16 cellular contexts compared by ENCODE assay signal in the genomic region with DNA sequence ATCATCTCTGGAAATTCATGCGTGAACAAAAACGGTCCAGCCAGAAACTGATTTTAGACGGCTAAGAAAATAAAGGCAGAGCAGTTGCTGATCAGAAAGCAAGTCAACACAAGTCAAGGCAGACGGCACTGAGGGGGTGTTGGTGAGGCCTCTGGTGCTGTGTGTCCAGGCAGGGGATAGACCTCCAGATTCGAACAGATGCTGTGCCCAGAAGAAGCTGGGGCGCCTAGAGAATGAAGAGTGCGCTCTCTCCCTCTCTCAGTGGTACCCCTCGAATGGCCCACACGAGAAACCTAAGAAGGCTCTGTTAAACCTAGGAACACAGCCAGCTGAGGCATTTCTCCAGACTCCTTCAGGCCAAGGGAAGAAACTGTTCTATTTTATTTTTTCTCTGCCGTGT.
"Had no signal": no experiment of that assay in that cellular context is flagged by ENCODE, and none has a peak within 500 bp of the region (broad histone marks: within the 10 kb centered on the region; RNA-seq: fewer than 3 reads in every experiment).

No MANE protein-coding gene starts in this region.

- DNase-seq: cerebellar nuclear complex; erythroblast; foreskin keratinocyte; hippocampal formation; left ventricle myocardium superior; mesenchymal stem cell; naive B cell; ovary; small intestine; stimulated activated CD4-positive, alpha-beta T cell treated with anti-CD3 and anti-CD28 coated beads, Interleukin-12 subunit alpha, Interleukin-12 subunit beta, amount 100 ng/mL, for 4 hours; stimulated activated naive CD4-positive, alpha-beta T cell; trophoblast cell had no signal

- ATAC-seq: foreskin keratinocyte, left ventricle myocardium superior had no signal

- H3K27ac Mint-ChIP-seq: dendritic cell treated with granulocyte-macrophage colony-stimulating factor and Interleukin-4, amounts not matched to agents 40 ng/mL and 50 ng/mL, for 4 days; naive B cell; nephron had no signal

- H3K27ac ChIP-seq: foreskin keratinocyte, neutrophil, ovary had no signal

- H3K4me3 Mint-ChIP-seq: dendritic cell treated with granulocyte-macrophage colony-stimulating factor and Interleukin-4, amounts not matched to agents 40 ng/mL and 50 ng/mL, for 4 days; naive B cell; nephron had no signal

- H3K36me3 Mint-ChIP-seq: naive B cell had no signal

- H3K4me1 Mint-ChIP-seq: naive B cell, nephron had no signal

- H3K27me3 ChIP-seq: ovary, right atrium auricular region had no signal

- H3K9me3 Mint-ChIP-seq: dendritic cell treated with granulocyte-macrophage colony-stimulating factor and Interleukin-4, amounts not matched to agents 40 ng/mL and 50 ng/mL, for 4 days; nephron had no signal

- H3K9me3 ChIP-seq: neutrophil, ovary had no signal

- H3K4me1 ChIP-seq: foreskin keratinocyte had no signal
